ENCODE assay signal across 17 cellular contexts in genomic region chr5:89374144-89374784, GRCh38.
DNase-seq lines count a peak whose midpoint lies in the region; ATAC-seq and TF ChIP-seq lines count a peak whose summit lies in the region.
"Had no signal": no experiment of that assay in that cellular context is flagged by ENCODE, and none has a peak within 500 bp of the region (broad histone marks: within the 10 kb centered on the region; RNA-seq: fewer than 3 reads in every experiment).

No MANE protein-coding gene starts in this region.

- no peak overlapping the region for H3K4me2 ChIP-seq in OCI-LY1 (ENCODE audit: low read length)

- peak; percentile 86 for DNase-seq in NCI-H1436 (lab: John Stamatoyannopoulos, UW)
- no peak for DNase-seq in NCI-H1436 treated with DMSO at 0.1 percent for 48 hours (lab: John Stamatoyannopoulos, UW)
- DNase-seq in NCI-H128 (lab: John Stamatoyannopoulos, UW; ENCODE audit: unreplicated experiment), result peak; percentile 19
- DNase-seq in CD4-positive, alpha-beta T cell, result no peak
- DNase-seq in head of caudate nucleus, result no peak
- DNase-seq in right lobe of liver, result no peak
- DNase-seq: activated CD4-positive, alpha-beta memory T cell treated with anti-CD3 and anti-CD28 coated beads for 36 hours; effector CD8-positive, alpha-beta T cell; KBM-7; mesenchymal stem cell; NCI-H446 had no signal

- no peaks in the 10 kb centered on the region for H3K9me3 Mint-ChIP-seq in CD4-positive, alpha-beta T cell
- H3K9me3 Mint-ChIP-seq: brain had no signal

- H3K79me2 ChIP-seq in OCI-LY1 (ENCODE audit: insufficient read depth, low read length), result no peaks in the 10 kb centered on the region

- intact Hi-C loops in CD4-positive, alpha-beta T cell (cut with DNase I, micrococcal nuclease), result no loop called here
- intact Hi-C loops in head of caudate nucleus (cut with DNase I) (no loop called here), right lobe of liver (cut with DNase I) (no loop called here)

- H3K36me3 ChIP-seq in OCI-LY1 (ENCODE audit: insufficient read depth, low read length), result no peaks in the 10 kb centered on the region
- no peaks in the 10 kb centered on the region for H3K36me3 ChIP-seq in right lobe of liver

- no peaks in the 10 kb centered on the region for H3K4me1 Mint-ChIP-seq in CD4-positive, alpha-beta T cell (ENCODE audit: low read depth)

- no peak overlapping the region for H3K9ac ChIP-seq in OCI-LY1 (ENCODE audit: low read length)

- CTCF ChIA-PET in CD4-positive, alpha-beta T cell (lab: Charles Lee), result interaction anchor here (1.4 kb wide), 1 partner anchor 12 kb away, joined by 3 read pairs; no protein-coding TSS in a partner anchor

- H3K4me3 ChIP-seq in OCI-LY1 (ENCODE audit: low read depth, low read length, poor library complexity, severe bottlenecking) (no peak overlapping the region), right lobe of liver (no peak overlapping the region)

- 0 out of 2 replicates have a peak overlapping the region, but pooled peaks have one; percentile 68 for H2AFZ ChIP-seq in OCI-LY1 (ENCODE audit: low read length)

- H3K9me3 ChIP-seq in OCI-LY1 (ENCODE audit: low read length) (no peaks in the 10 kb centered on the region), right lobe of liver (no peaks in the 10 kb centered on the region)
- H3K9me3 ChIP-seq in CD4-positive, alpha-beta T cell (ENCODE audit: control insufficient read depth, low read length), result no peaks in the 10 kb centered on the region

- H3K27ac ChIP-seq in OCI-LY1 (ENCODE audit: low read depth, low read length, poor library complexity, severe bottlenecking) (no peak overlapping the region), right lobe of liver (no peak overlapping the region)
- no peak overlapping the region for H3K27ac ChIP-seq in CD4-positive, alpha-beta T cell (ENCODE audit: low read depth, low read length)
- H3K27ac ChIP-seq: 22Rv1, RWPE1 had no signal

- H3F3A ChIP-seq in OCI-LY1 (ENCODE audit: insufficient read depth, low read length), result no peaks in the 10 kb centered on the region

- H3K36me3 Mint-ChIP-seq in CD4-positive, alpha-beta T cell (ENCODE audit: low read depth), result no peaks in the 10 kb centered on the region
- H3K36me3 Mint-ChIP-seq: activated CD4-positive, alpha-beta memory T cell treated with anti-CD3 and anti-CD28 coated beads for 36 hours; brain had no signal

- TF ChIP-seq CTCF in OCI-LY1 (IDR thresholded peaks at IDR 0.05; ENCODE audit: low read length) (no peak), right lobe of liver (IDR thresholded peaks at IDR 0.05) (no peak)
- TF ChIP-seq CTCF in CD4-positive, alpha-beta T cell (IDR thresholded peaks at IDR 0.05), result no peak

- 33% methylated on average over 1 of the region's 1 CpG for WGBS in right lobe of liver (ENCODE audit: insufficient coverage, low coverage, low lambda C conversion rate, missing lambda C conversion rate)

- no peaks in the 10 kb centered on the region for H4K20me1 ChIP-seq in OCI-LY1 (ENCODE audit: insufficient read depth, low read length)

- no peaks in the 10 kb centered on the region for H3K27me3 Mint-ChIP-seq in CD4-positive, alpha-beta T cell
- H3K27me3 Mint-ChIP-seq: activated CD4-positive, alpha-beta memory T cell treated with anti-CD3 and anti-CD28 coated beads for 36 hours; brain had no signal

- TF ChIP-seq POLR2A in right lobe of liver (IDR thresholded peaks at IDR 0.05), result no peak

- H3K9me2 ChIP-seq in OCI-LY1 (ENCODE audit: low read depth, low read length), result no peaks in the 10 kb centered on the region

- POLR2A ChIA-PET in CD4-positive, alpha-beta T cell (lab: Charles Lee), result no interaction called here

- no peak overlapping the region for H3K27ac Mint-ChIP-seq in CD4-positive, alpha-beta T cell
- H3K27ac Mint-ChIP-seq: activated CD4-positive, alpha-beta memory T cell treated with anti-CD3 and anti-CD28 coated beads for 36 hours; activated T-helper 2 cell treated with anti-CD3 and anti-CD28 coated beads, Interferon-gamma antibody, Interleukin-2, Interleukin-4, amounts not matched to agents 10 μg/mL and 5 μg/mL and 100 μg/mL, durations not matched to agents 14 hours and 24 hours and 36 hours had no signal

- no peak for ATAC-seq in CD4-positive, alpha-beta T cell (ENCODE audit: poor library complexity)
- no peak for ATAC-seq in right lobe of liver
- no peak for ATAC-seq in GM19035 (IDR thresholded peaks at IDR 0.05; ENCODE audit: unreplicated experiment)

- H3K4me1 ChIP-seq in OCI-LY1 (ENCODE audit: insufficient read depth, low read length, severe bottlenecking) (peaks cover 8% of the 10 kb centered on the region), right lobe of liver (no peaks in the 10 kb centered on the region)

- no peaks in the 10 kb centered on the region for H3K27me3 ChIP-seq in OCI-LY1 (ENCODE audit: insufficient read depth, low read length)
- H3K27me3 ChIP-seq in CD4-positive, alpha-beta T cell (ENCODE audit: control insufficient read depth, insufficient read depth, low read length), result no peaks in the 10 kb centered on the region
- no peaks in the 10 kb centered on the region for H3K27me3 ChIP-seq in right lobe of liver

- H3K4me3 Mint-ChIP-seq in CD4-positive, alpha-beta T cell, result no peak overlapping the region
- H3K4me3 Mint-ChIP-seq: activated CD4-positive, alpha-beta memory T cell treated with anti-CD3 and anti-CD28 coated beads for 36 hours; brain had no signal

Comparison
In these comparisons a context has a peak if more than half of its experiments do, and no peak if none do; other contexts are left out.
1. DNase-seq: peak in NCI-H1436 (single experiment) and NCI-H128 (single experiment); none in NCI-H1436 treated with DMSO at 0.1 percent for 48 hours (single experiment), CD4-positive, alpha-beta T cell (0 of 10), head of caudate nucleus (0 of 42) and right lobe of liver (0 of 3).